1 cellular context compared by ENCODE assay signal in genomic region chr2:171046056-171046560, GRCh38.
TF ChIP-seq lines count a peak whose summit lies in the region.

No MANE protein-coding gene starts in this region.

TF ChIP-seq in H1, 55 proteins besides CTCF, POLR2A, EP300 and RAD21 (continued from another document):
- TF ChIP-seq MAFK (IDR thresholded peaks at IDR 0.05; ENCODE audit: low read depth, low read length) = no peak
- TF ChIP-seq ATF2 (IDR thresholded peaks at IDR 0.05; ENCODE audit: low read length) = no peak
- no peak for TF ChIP-seq TEAD4 (IDR thresholded peaks at IDR 0.05; ENCODE audit: low read depth, low read length)
